ENCODE assay signal across 23 cellular contexts in the genomic region with DNA sequence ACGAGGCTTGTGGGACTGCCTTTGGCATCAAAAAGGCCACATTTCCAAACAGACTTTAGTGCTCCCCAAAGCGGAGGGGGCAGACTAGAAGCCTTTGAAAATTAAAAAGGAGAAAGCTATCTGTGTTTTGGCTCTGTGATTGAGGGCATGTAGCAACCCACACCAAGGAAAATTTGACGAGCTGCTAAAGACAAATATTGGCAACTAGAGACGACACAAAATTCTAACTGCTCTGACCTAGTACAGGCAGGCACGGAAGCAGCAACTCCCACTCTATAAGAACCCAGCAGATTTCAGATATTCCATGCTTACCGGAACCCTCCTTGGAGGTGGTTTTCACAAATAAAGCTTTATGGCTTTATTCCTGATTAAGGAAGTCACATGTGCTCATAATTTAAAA.
A peak's percentile ranks its signal among the peaks of the same experiment; 100 is the strongest.
DNase-seq lines count a peak whose midpoint lies in the region; ATAC-seq, FAIRE-seq and TF ChIP-seq lines count a peak whose summit lies in the region.
"Had no signal": no experiment of that assay in that cellular context is flagged by ENCODE, and none has a peak within 500 bp of the region (broad histone marks: within the 10 kb centered on the region; RNA-seq: fewer than 3 reads in every experiment).

No MANE protein-coding gene starts in this region.

- H3K4me1 ChIP-seq in IMR-90 (ENCODE audit: control insufficient read depth, insufficient read depth, low read length) = peaks cover 10% of the 10 kb centered on the region
- peaks cover 4% of the 10 kb centered on the region for H3K4me1 ChIP-seq in keratinocyte (ENCODE audit: control insufficient read depth, extremely low read depth, insufficient read depth, low read length)
- H3K4me1 ChIP-seq: adrenal gland, left lung, psoas muscle had no signal

- no peak for TF ChIP-seq POLR2A in IMR-90 (IDR thresholded peaks at IDR 0.05; ENCODE audit: low read depth, low read length)

- H2AK9ac ChIP-seq in IMR-90 (replicated peaks; ENCODE audit: low read depth, low read length, poor library complexity) = no peak overlapping the region

- H3K4me1 Mint-ChIP-seq in stimulated activated naive B cell treated with anti-CD40 and anti-IgM and Interleukin-4, amounts not matched to agents 10 μg/mL and 1 μg/mL and 100 μg/mL, for 72 hours = peaks cover 18 to 42% of the 10 kb centered on the region in 2 donors
- peaks cover 3% of the 10 kb centered on the region for H3K4me1 Mint-ChIP-seq in progenitor cell of endocrine pancreas (ENCODE audit: low read depth)
- H3K4me1 Mint-ChIP-seq in activated T-cell treated with anti-CD3 and anti-CD28 coated beads, Interleukin-2, amount 50 U/mL, for 4 hours (ENCODE audit: low read depth) = peaks cover 2% of the 10 kb centered on the region
- H3K4me1 Mint-ChIP-seq: stimulated activated naive CD8-positive, alpha-beta T cell treated with anti-CD3 and anti-CD28 coated beads, Interleukin-15, amount 100 ng/mL, for 72 hours; T-helper 17 cell had no signal

- H3K9me3 Mint-ChIP-seq in stimulated activated naive B cell treated with anti-CD40 and anti-IgM and Interleukin-4, amounts not matched to agents 10 μg/mL and 1 μg/mL and 100 μg/mL, for 72 hours = peaks cover 2 to 4% of the 10 kb centered on the region in 2 donors
- peaks cover 4% of the 10 kb centered on the region for H3K9me3 Mint-ChIP-seq in progenitor cell of endocrine pancreas (ENCODE audit: low read depth)
- H3K9me3 Mint-ChIP-seq in activated T-cell treated with anti-CD3 and anti-CD28 coated beads, Interleukin-2, amount 50 U/mL, for 4 hours = no peaks in the 10 kb centered on the region
- H3K9me3 Mint-ChIP-seq: stimulated activated naive CD8-positive, alpha-beta T cell treated with anti-CD3 and anti-CD28 coated beads, Interleukin-15, amount 100 ng/mL, for 72 hours had no signal

- no CpG with 5 or more reads among the region's 6 CpGs for WGBS in IMR-90 (ENCODE audit: extremely low coverage in 2 of 2, insufficient read length in 1 of 2), 2 experiments

- no peak overlapping the region for H3K14ac ChIP-seq in IMR-90 (replicated peaks; ENCODE audit: low read depth, low read length)

- H3K4me2 ChIP-seq in IMR-90 (ENCODE audit: low read depth, low read length) (0 out of 2 replicates have a peak overlapping the region, but pooled peaks have one; percentile 9), keratinocyte (ENCODE audit: control insufficient read depth, extremely low read depth, insufficient read depth, low read depth, low read length) (peak overlapping the region; percentile 37)

- H3K27me3 ChIP-seq in IMR-90 (ENCODE audit: control insufficient read depth, insufficient read depth, low read length) = no peaks in the 10 kb centered on the region
- no peaks in the 10 kb centered on the region for H3K27me3 ChIP-seq in keratinocyte (ENCODE audit: control insufficient read depth, extremely low read depth, insufficient read depth, low read length)
- H3K27me3 ChIP-seq: adrenal gland, left lung, spleen had no signal

- H3K79me2 ChIP-seq in keratinocyte (ENCODE audit: control insufficient read depth, insufficient read depth, low read length) = no peaks in the 10 kb centered on the region

- ATAC-seq in IMR-90 (ENCODE audit: low read depth) = no peak
- ATAC-seq in stimulated activated naive B cell treated with anti-CD40 and anti-IgM and Interleukin-4, amounts not matched to agents 10 μg/mL and 1 μg/mL and 100 μg/mL, for 72 hours (replicated peaks) = no peak
- ATAC-seq in GM19035 (IDR thresholded peaks at IDR 0.05; ENCODE audit: unreplicated experiment) = no peak
- ATAC-seq in activated T-cell treated with anti-CD3 and anti-CD28 coated beads, Interleukin-2, amount 50 U/mL, for 4 hours = no peak
- ATAC-seq: stimulated activated naive CD8-positive, alpha-beta T cell treated with anti-CD3 and anti-CD28 coated beads, Interleukin-15, amount 100 ng/mL, for 72 hours; T-helper 17 cell had no signal

- peak overlapping the region; percentile 16; the same call in 1 of the 2 replicates for H2BK20ac ChIP-seq in IMR-90 (ENCODE audit: low read depth, low read length)

- no peak overlapping the region for H4K5ac ChIP-seq in IMR-90 (ENCODE audit: low read depth, low read length)

- intact Hi-C loops in IMR-90 (cut with micrococcal nuclease) = loop anchor here (10.0 kb wide), 1 partner anchor 54 kb away; no protein-coding TSS in a partner anchor

- H3K79me1 ChIP-seq in IMR-90 (ENCODE audit: low read depth in 1 of 2, low read length in 2 of 2) = no peaks in the 10 kb centered on the region; a peak in 1 of 4 replicates

- H2BK120ac ChIP-seq in IMR-90 (ENCODE audit: low read depth, low read length) = peak overlapping the region; percentile 21; the same call in 1 of the 2 replicates

- H2AFZ ChIP-seq in IMR-90 (replicated peaks; ENCODE audit: low read length, poor library complexity) (peak overlapping the region; percentile 52), keratinocyte (ENCODE audit: control insufficient read depth, low read length) (peak overlapping the region; percentile 30)

- H3K9me3 ChIP-seq in IMR-90 (ENCODE audit: control insufficient read depth, insufficient read depth, low read length) (no peaks in the 10 kb centered on the region), keratinocyte (ENCODE audit: control insufficient read depth, low read depth, low read length) (no peaks in the 10 kb centered on the region)
- H3K9me3 ChIP-seq: adrenal gland, left lung, psoas muscle had no signal

- H3K27ac Mint-ChIP-seq in stimulated activated naive B cell treated with anti-CD40 and anti-IgM and Interleukin-4, amounts not matched to agents 10 μg/mL and 1 μg/mL and 100 μg/mL, for 72 hours = peak overlapping the region; percentile 62
- no peak overlapping the region for H3K27ac Mint-ChIP-seq in progenitor cell of endocrine pancreas
- H3K27ac Mint-ChIP-seq: CD14-positive monocyte; stimulated activated naive CD8-positive, alpha-beta T cell treated with anti-CD3 and anti-CD28 coated beads, Interleukin-15, amount 100 ng/mL, for 72 hours; T-helper 17 cell; type B pancreatic cell had no signal

- no peak overlapping the region for H3K56ac ChIP-seq in IMR-90 (ENCODE audit: extremely low read depth, insufficient read depth, low read length)

- no peak overlapping the region for H2BK15ac ChIP-seq in IMR-90 (ENCODE audit: low read depth, low read length)

- H4K20me1 ChIP-seq in IMR-90 (ENCODE audit: insufficient read depth, low read length) = no peaks in the 10 kb centered on the region
- no peaks in the 10 kb centered on the region for H4K20me1 ChIP-seq in keratinocyte (ENCODE audit: control insufficient read depth, extremely low read depth, insufficient read depth, low read length)

- H3K9me1 ChIP-seq in IMR-90 (ENCODE audit: insufficient read depth, low read length) = peaks cover 6% of the 10 kb centered on the region
- H3K9me1 ChIP-seq in keratinocyte (ENCODE audit: control insufficient read depth, extremely low read depth, insufficient read depth, low read length) = no peaks in the 10 kb centered on the region

- POLR2A ChIA-PET in IMR-90 (lab: Charles Lee; ENCODE audit: unreplicated experiment) = no interaction called here

- no peak overlapping the region for H3K4me3 Mint-ChIP-seq in stimulated activated naive B cell treated with anti-CD40 and anti-IgM and Interleukin-4, amounts not matched to agents 10 μg/mL and 1 μg/mL and 100 μg/mL, for 72 hours
- no peak overlapping the region for H3K4me3 Mint-ChIP-seq in progenitor cell of endocrine pancreas (ENCODE audit: low read depth)
- no peak overlapping the region for H3K4me3 Mint-ChIP-seq in activated T-cell treated with anti-CD3 and anti-CD28 coated beads, Interleukin-2, amount 50 U/mL, for 4 hours
- H3K4me3 Mint-ChIP-seq: CD14-positive monocyte; stimulated activated naive CD8-positive, alpha-beta T cell treated with anti-CD3 and anti-CD28 coated beads, Interleukin-15, amount 100 ng/mL, for 72 hours; T-helper 17 cell; type B pancreatic cell had no signal

- CTCF ChIA-PET in IMR-90 (lab: Yijun Ruan, JAX) = interaction anchor here (1.5 kb wide), 1 partner anchor 53 kb away, joined by 4 read pairs; no protein-coding TSS in a partner anchor

- TF ChIP-seq CTCF in IMR-90 (conservative IDR thresholded peaks at IDR 0.05; ENCODE audit: low read depth, low read length) (no peak), keratinocyte (optimal IDR thresholded peaks at IDR 0.05 in 1 of 3, IDR thresholded peaks at IDR 0.05 in 1 of 3, conservative IDR thresholded peaks at IDR 0.05 in 1 of 3; ENCODE audit: extremely low read depth in 1 of 3, insufficient read depth in 2 of 3, low read length in 3 of 3) (no peak), progenitor cell of endocrine pancreas (IDR thresholded peaks at IDR 0.05; ENCODE audit: unreplicated experiment) (no peak)

- H3K27ac ChIP-seq in IMR-90 (ENCODE audit: insufficient read depth, low read length) (peak overlapping the region; percentile 9; the same call in 1 of the 2 replicates), keratinocyte (ENCODE audit: control insufficient read depth, insufficient read depth, low read length) (no peak overlapping the region)
- H3K27ac ChIP-seq: adrenal gland, left lung, psoas muscle, spleen had no signal

- H3K9ac ChIP-seq in IMR-90 (ENCODE audit: low read depth, low read length) = no peak overlapping the region
- H3K9ac ChIP-seq in keratinocyte (ENCODE audit: control insufficient read depth, extremely low read depth, insufficient read depth, low read length) = no peak overlapping the region

- H4K8ac ChIP-seq in IMR-90 (ENCODE audit: low read depth in 2 of 2, low read length in 2 of 2) = peak overlapping the region in 1 of 2 experiments; percentile 17; a peak in 1 of 4 replicates

- H3K27me3 Mint-ChIP-seq in stimulated activated naive B cell treated with anti-CD40 and anti-IgM and Interleukin-4, amounts not matched to agents 10 μg/mL and 1 μg/mL and 100 μg/mL, for 72 hours = no peaks in the 10 kb centered on the region
- H3K27me3 Mint-ChIP-seq in progenitor cell of endocrine pancreas = peaks cover 19% of the 10 kb centered on the region
- no peaks in the 10 kb centered on the region for H3K27me3 Mint-ChIP-seq in activated T-cell treated with anti-CD3 and anti-CD28 coated beads, Interleukin-2, amount 50 U/mL, for 4 hours (ENCODE audit: low read depth)
- H3K27me3 Mint-ChIP-seq: stimulated activated naive CD8-positive, alpha-beta T cell treated with anti-CD3 and anti-CD28 coated beads, Interleukin-15, amount 100 ng/mL, for 72 hours; T-helper 17 cell; type B pancreatic cell had no signal

- no peak overlapping the region; the same call in 1 of the 2 replicates for H3K18ac ChIP-seq in IMR-90 (ENCODE audit: low read depth, low read length)

- H2AK5ac ChIP-seq in IMR-90 (ENCODE audit: low read depth, low read length) = peak overlapping the region; percentile 82; the same call in 1 of the 2 replicates

- no peak for DNase-seq in IMR-90
- DNase-seq in cerebellum (ENCODE audit: low spot score) = peak; percentile 13
- no peak for DNase-seq in keratinocyte (ENCODE audit: low read depth, low spot score)
- DNase-seq in stimulated activated naive B cell treated with anti-CD40 and anti-IgM and Interleukin-4, amounts not matched to agents 10 μg/mL and 1 μg/mL and 100 μg/mL, for 72 hours = no peak
- no peak for DNase-seq in progenitor cell of endocrine pancreas (ENCODE audit: low spot score, unreplicated experiment)
- no peak for DNase-seq in NCI-H82 treated with DMSO at 0.1 percent for 48 hours (lab: John Stamatoyannopoulos, UW; ENCODE audit: unreplicated experiment)
- no peak for DNase-seq in activated T-cell treated with anti-CD3 and anti-CD28 coated beads, Interleukin-2, amount 50 U/mL, for 4 hours
- DNase-seq: activated CD4-positive, alpha-beta T cell treated with anti-CD3 and anti-CD28 coated beads, Interleukin-2, amount 50 U/mL, for 48 hours; activated effector memory CD4-positive, alpha-beta T cell treated with Interleukin-2 at 50 U/mL for 16 hours; left lung; NCI-H2107; spleen; stimulated activated CD4-positive, alpha-beta T cell treated with anti-CD3 and anti-CD28 coated beads, Interleukin-4, amount 100 ng/mL, for 4 hours; stimulated activated naive CD8-positive, alpha-beta T cell treated with anti-CD3 and anti-CD28 coated beads, Interleukin-15, amount 100 ng/mL, for 72 hours; T-helper 17 cell had no signal

- in situ Hi-C loops in IMR-90 (cut with MboI; ENCODE audit: low sequenced_read_pairs) = no loop called here

- dilution Hi-C loops in IMR-90 (cut with HindIII; ENCODE audit: low sequenced_read_pairs, unreplicated experiment) = no loop called here
- dilution Hi-C loops in keratinocyte (cut with MboI; ENCODE audit: extremely low pct_ligation_motif_present, low sequenced_read_pairs) = no loop called here

- H3K4me3 ChIP-seq in IMR-90 (ENCODE audit: insufficient read depth, low read depth, low read length) = no peak overlapping the region
- H3K4me3 ChIP-seq in keratinocyte (ENCODE audit: control insufficient read depth in 2 of 3, extremely low read depth in 1 of 3, insufficient read depth in 2 of 3, low read depth in 1 of 3, low read length in 3 of 3) = no peak overlapping the region
- H3K4me3 ChIP-seq: adrenal gland, left lung, psoas muscle, spleen had no signal

- no peak overlapping the region for H2BK5ac ChIP-seq in IMR-90 (ENCODE audit: low read depth, low read length, poor library complexity, severe bottlenecking)

- peak overlapping the region; percentile 34; the same call in 1 of the 2 replicates for H3K4ac ChIP-seq in IMR-90 (ENCODE audit: low read depth, low read length)

- BruUV-seq in IMR-90 (replicated peaks; lab: Mats Ljungman, UMichigan) = no TSS peak

- H3K36me3 ChIP-seq in IMR-90 (ENCODE audit: control insufficient read depth, insufficient read depth, low read length) (no peaks in the 10 kb centered on the region), keratinocyte (ENCODE audit: control insufficient read depth in 2 of 2, extremely low read depth in 1 of 2, insufficient read depth in 2 of 2, low read length in 2 of 2) (no peaks in the 10 kb centered on the region)
- H3K36me3 ChIP-seq: adrenal gland, left lung had no signal

- H4K91ac ChIP-seq in IMR-90 (ENCODE audit: insufficient read depth, low read depth, low read length) = no peak overlapping the region

- H3K23ac ChIP-seq in IMR-90 (ENCODE audit: low read depth, low read length) = no peak overlapping the region

- no peak for TF ChIP-seq RAD21 in IMR-90 (IDR thresholded peaks at IDR 0.05; ENCODE audit: low read length)

- no peak for FAIRE-seq in keratinocyte (lab: Jason Lieb, UNC)
- FAIRE-seq: D721Med, endothelial cell of umbilical vein, RCC 7860 had no signal

- H3K36me3 Mint-ChIP-seq in stimulated activated naive B cell treated with anti-CD40 and anti-IgM and Interleukin-4, amounts not matched to agents 10 μg/mL and 1 μg/mL and 100 μg/mL, for 72 hours = peaks cover 31 to 50% of the 10 kb centered on the region in 2 donors
- H3K36me3 Mint-ChIP-seq in progenitor cell of endocrine pancreas (ENCODE audit: insufficient read depth) = peaks cover 6% of the 10 kb centered on the region
- peaks cover 24% of the 10 kb centered on the region for H3K36me3 Mint-ChIP-seq in activated T-cell treated with anti-CD3 and anti-CD28 coated beads, Interleukin-2, amount 50 U/mL, for 4 hours (ENCODE audit: insufficient read depth)
- H3K36me3 Mint-ChIP-seq: type B pancreatic cell had no signal
